In genomic region chr10:83991986-83992753, GRCh38 we compare ENCODE assay signal across 8 cellular contexts.
DNase-seq lines count a peak whose midpoint lies in the region; ATAC-seq and TF ChIP-seq lines count a peak whose summit lies in the region.

No MANE protein-coding gene starts in this region.

- ATAC-seq in stimulated activated naive CD8-positive, alpha-beta T cell treated with anti-CD3 and anti-CD28 coated beads, Interleukin-15, Interleukin-2, amounts not matched to agents 100 U/mL and 50 U/mL, for 24 hours: no peak
- no peak for ATAC-seq in stimulated activated naive CD8-positive, alpha-beta T cell treated with anti-CD3 and anti-CD28 coated beads, Interleukin-15, amount 100 ng/mL, for 72 hours
- ATAC-seq in HG03175 (IDR thresholded peaks at IDR 0.05; ENCODE audit: unreplicated experiment): peak; percentile 32
- no peak for ATAC-seq in omental fat pad (ENCODE audit: low FRiP score)

- H3K27me3 Mint-ChIP-seq in stimulated activated naive CD8-positive, alpha-beta T cell treated with anti-CD3 and anti-CD28 coated beads, Interleukin-15, amount 100 ng/mL, for 72 hours: no peaks in the 10 kb centered on the region

- H3K9me3 ChIP-seq in SJCRH30 (replicated peaks) (no peaks in the 10 kb centered on the region), uterus (no peaks in the 10 kb centered on the region)

- H3K4me1 ChIP-seq in SJCRH30 (no peaks in the 10 kb centered on the region), uterus (no peaks in the 10 kb centered on the region)

- intact Hi-C loops in uterus (cut with DNase I; ENCODE audit: low total_unique reads): no loop called here

- H3K4me3 ChIP-seq in SJCRH30 (no peak overlapping the region), uterus (no peak overlapping the region)

- no peak overlapping the region for H3K27ac Mint-ChIP-seq in stimulated activated naive CD8-positive, alpha-beta T cell treated with anti-CD3 and anti-CD28 coated beads, Interleukin-15, amount 100 ng/mL, for 72 hours

- H3K4me3 Mint-ChIP-seq in stimulated activated naive CD8-positive, alpha-beta T cell treated with anti-CD3 and anti-CD28 coated beads, Interleukin-15, amount 100 ng/mL, for 72 hours: no peak overlapping the region

- peak; percentile 17 for DNase-seq in stimulated activated naive CD8-positive, alpha-beta T cell treated with anti-CD3 and anti-CD28 coated beads, Interleukin-15, Interleukin-2, amounts not matched to agents 100 U/mL and 50 U/mL, for 24 hours
- DNase-seq in stimulated activated naive CD8-positive, alpha-beta T cell treated with anti-CD3 and anti-CD28 coated beads, Interleukin-15, amount 100 ng/mL, for 72 hours: no peak
- DNase-seq in SJCRH30 (peak; percentile 4 to 32), left kidney (ENCODE audit: low read depth, low spot score) (peak; percentile 80), omental fat pad (ENCODE audit: low spot score) (no peak), SHP77 treated with DMSO at 0.1 percent for 48 hours (lab: John Stamatoyannopoulos, UW) (no peak), uterus (no peak)

- TF ChIP-seq CTCF in omental fat pad (IDR thresholded peaks at IDR 0.05) (no peak), uterus (IDR thresholded peaks at IDR 0.05) (no peak)

- H3K4me1 Mint-ChIP-seq in stimulated activated naive CD8-positive, alpha-beta T cell treated with anti-CD3 and anti-CD28 coated beads, Interleukin-15, amount 100 ng/mL, for 72 hours: no peaks in the 10 kb centered on the region

- H3K27ac ChIP-seq in SJCRH30 (no peak overlapping the region), uterus (no peak overlapping the region)

- H3K36me3 ChIP-seq in SJCRH30 (no peaks in the 10 kb centered on the region), uterus (no peaks in the 10 kb centered on the region)

- no peaks in the 10 kb centered on the region for H3K9me3 Mint-ChIP-seq in stimulated activated naive CD8-positive, alpha-beta T cell treated with anti-CD3 and anti-CD28 coated beads, Interleukin-15, amount 100 ng/mL, for 72 hours

- H3K27me3 ChIP-seq in SJCRH30 (no peaks in the 10 kb centered on the region), uterus (no peaks in the 10 kb centered on the region)

- no peak for TF ChIP-seq POLR2A in uterus (IDR thresholded peaks at IDR 0.05)

Comparison
In these comparisons a context has a peak if more than half of its experiments do, and no peak if none do; other contexts are left out.
1. DNase-seq: peak in stimulated activated naive CD8-positive, alpha-beta T cell treated with anti-CD3 and anti-CD28 coated beads, Interleukin-15, Interleukin-2, amounts not matched to agents 100 U/mL and 50 U/mL, for 24 hours (single experiment), SJCRH30 (2 of 2) and left kidney (single experiment); none in stimulated activated naive CD8-positive, alpha-beta T cell treated with anti-CD3 and anti-CD28 coated beads, Interleukin-15, amount 100 ng/mL, for 72 hours (0 of 2), omental fat pad (single experiment), SHP77 treated with DMSO at 0.1 percent for 48 hours (single experiment) and uterus (0 of 2).